In genomic region chr15:75712668-75713337, GRCh38 we compare ENCODE assay signal across 1 cellular context.
TF ChIP-seq lines count a peak whose summit lies in the region.

A gene with protein sequence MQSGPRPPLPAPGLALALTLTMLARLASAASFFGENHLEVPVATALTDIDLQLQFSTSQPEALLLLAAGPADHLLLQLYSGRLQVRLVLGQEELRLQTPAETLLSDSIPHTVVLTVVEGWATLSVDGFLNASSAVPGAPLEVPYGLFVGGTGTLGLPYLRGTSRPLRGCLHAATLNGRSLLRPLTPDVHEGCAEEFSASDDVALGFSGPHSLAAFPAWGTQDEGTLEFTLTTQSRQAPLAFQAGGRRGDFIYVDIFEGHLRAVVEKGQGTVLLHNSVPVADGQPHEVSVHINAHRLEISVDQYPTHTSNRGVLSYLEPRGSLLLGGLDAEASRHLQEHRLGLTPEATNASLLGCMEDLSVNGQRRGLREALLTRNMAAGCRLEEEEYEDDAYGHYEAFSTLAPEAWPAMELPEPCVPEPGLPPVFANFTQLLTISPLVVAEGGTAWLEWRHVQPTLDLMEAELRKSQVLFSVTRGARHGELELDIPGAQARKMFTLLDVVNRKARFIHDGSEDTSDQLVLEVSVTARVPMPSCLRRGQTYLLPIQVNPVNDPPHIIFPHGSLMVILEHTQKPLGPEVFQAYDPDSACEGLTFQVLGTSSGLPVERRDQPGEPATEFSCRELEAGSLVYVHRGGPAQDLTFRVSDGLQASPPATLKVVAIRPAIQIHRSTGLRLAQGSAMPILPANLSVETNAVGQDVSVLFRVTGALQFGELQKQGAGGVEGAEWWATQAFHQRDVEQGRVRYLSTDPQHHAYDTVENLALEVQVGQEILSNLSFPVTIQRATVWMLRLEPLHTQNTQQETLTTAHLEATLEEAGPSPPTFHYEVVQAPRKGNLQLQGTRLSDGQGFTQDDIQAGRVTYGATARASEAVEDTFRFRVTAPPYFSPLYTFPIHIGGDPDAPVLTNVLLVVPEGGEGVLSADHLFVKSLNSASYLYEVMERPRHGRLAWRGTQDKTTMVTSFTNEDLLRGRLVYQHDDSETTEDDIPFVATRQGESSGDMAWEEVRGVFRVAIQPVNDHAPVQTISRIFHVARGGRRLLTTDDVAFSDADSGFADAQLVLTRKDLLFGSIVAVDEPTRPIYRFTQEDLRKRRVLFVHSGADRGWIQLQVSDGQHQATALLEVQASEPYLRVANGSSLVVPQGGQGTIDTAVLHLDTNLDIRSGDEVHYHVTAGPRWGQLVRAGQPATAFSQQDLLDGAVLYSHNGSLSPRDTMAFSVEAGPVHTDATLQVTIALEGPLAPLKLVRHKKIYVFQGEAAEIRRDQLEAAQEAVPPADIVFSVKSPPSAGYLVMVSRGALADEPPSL (N-terminal part only) (minus strand): TSS chr15:75712848. CDS start chr15:75712755, 93 bp downstream.

TF ChIP-seq in PFSK-1, 5 proteins besides CTCF, POLR2A, EP300 and RAD21 (continued from another document):
- TF ChIP-seq REST (IDR thresholded peaks at IDR 0.05; ENCODE audit: insufficient read depth in 1 of 2, low read depth in 2 of 2, low read length in 2 of 2) = no peak
